Comparison of ENCODE assay signal across 10 cellular contexts in genomic region chr2:10435427-10436204, GRCh38. TPM values are rescaled to one million over a fixed set of nuclear protein-coding genes. Genes with fewer than 3 reads are reported as not detected.
DNase-seq lines count a peak whose midpoint lies in the region; ATAC-seq and TF ChIP-seq lines count a peak whose summit lies in the region.
"Had no signal": no experiment of that assay in that cellular context is flagged by ENCODE, and none has a peak within 500 bp of the region (broad histone marks: within the 10 kb centered on the region; RNA-seq: fewer than 3 reads in every experiment).

No MANE protein-coding gene starts in this region.

- no peak overlapping the region for H3K4ac ChIP-seq in IMR-90 (ENCODE audit: low read depth, low read length)

- ATAC-seq in IMR-90 (ENCODE audit: low read depth) (no peak), HG02852 (IDR thresholded peaks at IDR 0.05; ENCODE audit: unreplicated experiment) (no peak)

- POLR2A ChIA-PET in IMR-90 (lab: Charles Lee; ENCODE audit: unreplicated experiment): no interaction called here

- H3K4me3 ChIP-seq in cardiac muscle cell (no peak overlapping the region), right atrium auricular region (no peak overlapping the region), IMR-90 (ENCODE audit: insufficient read depth, low read depth, low read length) (no peak overlapping the region), endodermal cell (ENCODE audit: low read length) (no peak overlapping the region), spleen (no peak overlapping the region)

- TF ChIP-seq CTCF in cardiac muscle cell (IDR thresholded peaks at IDR 0.05; ENCODE audit: low read depth, low read length) (no peak), right atrium auricular region (IDR thresholded peaks at IDR 0.05) (no peak), IMR-90 (conservative IDR thresholded peaks at IDR 0.05; ENCODE audit: low read depth, low read length) (no peak), endodermal cell (conservative IDR thresholded peaks at IDR 0.05) (no peak), spleen (IDR thresholded peaks at IDR 0.05 in 8 of 11, conservative IDR thresholded peaks at IDR 0.05 in 3 of 11) (no peak)

- H3K4me3 Mint-ChIP-seq in endodermal cell: no peak overlapping the region
- H3K4me3 Mint-ChIP-seq in activated naive CD4-positive, alpha-beta T cell treated with anti-CD3 and anti-CD28 coated beads for 36 hours: no peak overlapping the region
- H3K4me3 Mint-ChIP-seq: CD14-positive monocyte had no signal

- peak overlapping the region; percentile 77 for H2AK9ac ChIP-seq in IMR-90 (replicated peaks; ENCODE audit: low read depth, low read length, poor library complexity)

- no peak overlapping the region for H2AK5ac ChIP-seq in IMR-90 (ENCODE audit: low read depth, low read length)

- H3K36me3 Mint-ChIP-seq in endodermal cell (ENCODE audit: low read depth): peaks cover 8% of the 10 kb centered on the region
- H3K36me3 Mint-ChIP-seq in activated naive CD4-positive, alpha-beta T cell treated with anti-CD3 and anti-CD28 coated beads for 36 hours (ENCODE audit: low read depth): peaks cover 13% of the 10 kb centered on the region

- H4K20me1 ChIP-seq in IMR-90 (ENCODE audit: insufficient read depth, low read length): peaks cover 5% of the 10 kb centered on the region; the same call in 1 of the 2 replicates

- H3K27ac Mint-ChIP-seq in endodermal cell: no peak overlapping the region
- no peak overlapping the region for H3K27ac Mint-ChIP-seq in activated naive CD4-positive, alpha-beta T cell treated with anti-CD3 and anti-CD28 coated beads for 36 hours
- H3K27ac Mint-ChIP-seq: CD14-positive monocyte had no signal

- H4K5ac ChIP-seq in IMR-90 (ENCODE audit: low read depth, low read length): no peak overlapping the region

- H3K9me3 ChIP-seq in cardiac muscle cell (ENCODE audit: low read depth) (no peaks in the 10 kb centered on the region), right atrium auricular region (no peaks in the 10 kb centered on the region), IMR-90 (ENCODE audit: control insufficient read depth, insufficient read depth, low read length) (no peaks in the 10 kb centered on the region), endodermal cell (ENCODE audit: control insufficient read depth, low read length) (no peaks in the 10 kb centered on the region), spleen (no peaks in the 10 kb centered on the region)

- in situ Hi-C loops in IMR-90 (cut with MboI; ENCODE audit: low sequenced_read_pairs): no loop called here

- H4K8ac ChIP-seq in IMR-90 (ENCODE audit: low read depth in 2 of 2, low read length in 2 of 2): no peak overlapping the region

- no peak for TF ChIP-seq POLR2A in IMR-90 (IDR thresholded peaks at IDR 0.05; ENCODE audit: low read depth, low read length)
- TF ChIP-seq POLR2A in spleen (IDR thresholded peaks at IDR 0.05): no peak

- dilution Hi-C loops in IMR-90 (cut with HindIII; ENCODE audit: low sequenced_read_pairs, unreplicated experiment): no loop called here

- peaks cover 5% of the 10 kb centered on the region for H3K9me1 ChIP-seq in IMR-90 (ENCODE audit: insufficient read depth, low read length)

- H2BK5ac ChIP-seq in IMR-90 (ENCODE audit: low read depth, low read length, poor library complexity, severe bottlenecking): no peak overlapping the region

- H3K79me1 ChIP-seq in IMR-90 (ENCODE audit: low read depth in 1 of 2, low read length in 2 of 2): no peaks in the 10 kb centered on the region; a peak in 1 of 4 replicates

- intact Hi-C loops in IMR-90 (cut with micrococcal nuclease) (loop anchor here (1.0 kb wide), 2 partner anchors 311 to 363 kb away; no protein-coding TSS in a partner anchor), spleen (cut with DNase I; ENCODE audit: low total_unique reads) (loop anchor here (5.0 kb wide), 1 partner anchor 363 kb away; no protein-coding TSS in a partner anchor)
- intact Hi-C loops in activated naive CD4-positive, alpha-beta T cell treated with anti-CD3 and anti-CD28 coated beads for 36 hours (cut with micrococcal nuclease): loop anchor here (1.0 to 5.0 kb wide), 5 partner anchors 165 to 623 kb away; no protein-coding TSS in a partner anchor

- H2BK120ac ChIP-seq in IMR-90 (ENCODE audit: low read depth, low read length): no peak overlapping the region

- CTCF ChIA-PET in IMR-90 (lab: Yijun Ruan, JAX): interaction anchor here (0.6 to 2.5 kb wide), 21 partner anchors 10 to 387 kb away, joined by 3 to 29 read pairs (median 4); no protein-coding TSS in a partner anchor
- CTCF ChIA-PET in activated naive CD4-positive, alpha-beta T cell treated with anti-CD3 and anti-CD28 coated beads for 36 hours (lab: Charles Lee): interaction anchor here (0.7 to 6.6 kb wide), 54 partner anchors 8 to 622 kb away, joined by 3 to 124 read pairs (median 4); partner anchors contain the start of gene ODC1

- H3K18ac ChIP-seq in IMR-90 (ENCODE audit: low read depth, low read length): no peak overlapping the region

- H3K36me3 ChIP-seq in cardiac muscle cell: peaks cover 9% of the 10 kb centered on the region
- peaks cover 11% of the 10 kb centered on the region for H3K36me3 ChIP-seq in right atrium auricular region
- H3K36me3 ChIP-seq in IMR-90 (ENCODE audit: control insufficient read depth, insufficient read depth, low read length): peaks cover 12% of the 10 kb centered on the region
- H3K36me3 ChIP-seq in endodermal cell (ENCODE audit: control insufficient read depth, insufficient read depth, low read length): peaks cover 22% of the 10 kb centered on the region
- peaks cover 0 to 25% (median 16%) of the 10 kb centered on the region in 6 donors for H3K36me3 ChIP-seq in spleen

- H3K4me1 ChIP-seq in cardiac muscle cell (ENCODE audit: low read depth): peaks cover 11% of the 10 kb centered on the region
- peaks cover 0 to 9% of the 10 kb centered on the region in 2 donors for H3K4me1 ChIP-seq in right atrium auricular region
- no peaks in the 10 kb centered on the region for H3K4me1 ChIP-seq in IMR-90 (ENCODE audit: control insufficient read depth, insufficient read depth, low read length)
- no peaks in the 10 kb centered on the region for H3K4me1 ChIP-seq in endodermal cell (ENCODE audit: control insufficient read depth, insufficient read depth, low read length)
- H3K4me1 ChIP-seq in spleen: peaks cover 0 to 37% (median 29%) of the 10 kb centered on the region in 6 donors

- H3K9me3 Mint-ChIP-seq in endodermal cell: no peaks in the 10 kb centered on the region
- no peaks in the 10 kb centered on the region for H3K9me3 Mint-ChIP-seq in activated naive CD4-positive, alpha-beta T cell treated with anti-CD3 and anti-CD28 coated beads for 36 hours

- peaks cover 21% of the 10 kb centered on the region for H3K27me3 ChIP-seq in cardiac muscle cell
- no peaks in the 10 kb centered on the region for H3K27me3 ChIP-seq in right atrium auricular region
- no peaks in the 10 kb centered on the region for H3K27me3 ChIP-seq in IMR-90 (ENCODE audit: control insufficient read depth, insufficient read depth, low read length)
- no peaks in the 10 kb centered on the region for H3K27me3 ChIP-seq in endodermal cell (ENCODE audit: control insufficient read depth, insufficient read depth, low read length, poor library complexity, severe bottlenecking)
- peaks cover 0 to 20% (median 0%) of the 10 kb centered on the region in 7 donors for H3K27me3 ChIP-seq in spleen (replicated peaks in 1 of 7)

- no peak overlapping the region for H3K14ac ChIP-seq in IMR-90 (replicated peaks; ENCODE audit: low read depth, low read length)

- H3K27ac ChIP-seq in cardiac muscle cell (peak overlapping the region; percentile 65), right atrium auricular region (no peak overlapping the region), IMR-90 (ENCODE audit: insufficient read depth, low read length) (no peak overlapping the region), endodermal cell (ENCODE audit: low read depth, low read length) (no peak overlapping the region), spleen (no peak overlapping the region)
- H3K27ac ChIP-seq: KMS-11 had no signal

- H3K27me3 Mint-ChIP-seq in endodermal cell (ENCODE audit: insufficient read depth): peaks cover 4% of the 10 kb centered on the region
- H3K27me3 Mint-ChIP-seq in activated naive CD4-positive, alpha-beta T cell treated with anti-CD3 and anti-CD28 coated beads for 36 hours (ENCODE audit: low read depth): peaks cover 9% of the 10 kb centered on the region

- H3K4me2 ChIP-seq in IMR-90 (ENCODE audit: low read depth, low read length): no peak overlapping the region

- no peak overlapping the region for H3K56ac ChIP-seq in IMR-90 (ENCODE audit: extremely low read depth, insufficient read depth, low read length)

- 89% methylated on average over 1 of the region's 23 CpGs; no CpG with 5 or more reads in 1 of the 2 experiments for WGBS in IMR-90 (ENCODE audit: extremely low coverage in 2 of 2, insufficient read length in 1 of 2), 2 experiments
- 87 to 93% methylated on average over 10 to 23 of the region's 23 CpGs for WGBS in endodermal cell (ENCODE audit: insufficient coverage in 1 of 2, insufficient read length in 1 of 2), 2 experiments
- WGBS in spleen, 5 donors: 86 to 92% (median 86%) methylated on average over 10 to 23 of the region's 23 CpGs

- H2AFZ ChIP-seq in IMR-90 (replicated peaks; ENCODE audit: low read length, poor library complexity): peak overlapping the region; percentile 68

- H2BK15ac ChIP-seq in IMR-90 (ENCODE audit: low read depth, low read length): no peak overlapping the region

- H2BK20ac ChIP-seq in IMR-90 (ENCODE audit: low read depth, low read length): no peak overlapping the region

- BruUV-seq in IMR-90 (replicated peaks; lab: Mats Ljungman, UMichigan): no TSS peak

- H3K23ac ChIP-seq in IMR-90 (ENCODE audit: low read depth, low read length): no peak overlapping the region

- TF ChIP-seq RAD21 in IMR-90 (IDR thresholded peaks at IDR 0.05; ENCODE audit: low read length): no peak

- no peak overlapping the region for H3K9ac ChIP-seq in IMR-90 (ENCODE audit: low read depth, low read length)
- no peak overlapping the region for H3K9ac ChIP-seq in endodermal cell (ENCODE audit: extremely low read depth, low read length, poor library complexity, severe bottlenecking)
- H3K9ac ChIP-seq: KMS-11 had no signal

- DNase-seq in cardiac muscle cell (ENCODE audit: low read depth in 1 of 2, low spot score in 1 of 2) (no peak), right atrium auricular region (ENCODE audit: low spot score) (no peak), IMR-90 (no peak), endodermal cell (peak; percentile 39), spleen (peak; percentile 82), AG08395 (ENCODE audit: low spot score) (no peak)
- no peak for DNase-seq in activated naive CD4-positive, alpha-beta T cell treated with anti-CD3 and anti-CD28 coated beads for 36 hours

- no peaks in the 10 kb centered on the region for H3K4me1 Mint-ChIP-seq in endodermal cell
- peaks cover 7% of the 10 kb centered on the region for H3K4me1 Mint-ChIP-seq in activated naive CD4-positive, alpha-beta T cell treated with anti-CD3 and anti-CD28 coated beads for 36 hours (ENCODE audit: low read depth)

- H4K91ac ChIP-seq in IMR-90 (ENCODE audit: insufficient read depth, low read depth, low read length): no peak overlapping the region

RNA-seq across cellular contexts. Expression of gene ODC1, which starts 12.5 kb away (rescaled TPM):
- 129 and 165 TPM in 2 replicates for total RNA-seq in cardiac muscle cell
- polyA plus RNA-seq in cardiac muscle cell: 117 and 133 TPM in 2 replicates
- 10 to 100 TPM; 41.3 to 73.9 TPM for total RNA-seq in right atrium auricular region
- total RNA-seq in IMR-90 (2012; rRNA removed): 204 and 251 TPM in 2 replicates
- 103 and 117 TPM in 2 replicates for polyA plus RNA-seq in IMR-90 (2012; rRNA removed)
- 55.7 and 87.1 TPM in 2 replicates for polyA plus RNA-seq in IMR-90 (2012; cell fraction: cytosol; rRNA removed)
- polyA plus RNA-seq in IMR-90 (2012; cell fraction: nucleus; rRNA removed; ENCODE audit: low replicate concordance): 43.7 and 137 TPM in 2 replicates
- total RNA-seq in endodermal cell: 100 to 1,000 TPM; 108 to 152 TPM
- 336 TPM for polyA plus RNA-seq in endodermal cell (2013, experiment 1 of 2)
- polyA plus RNA-seq in endodermal cell (2013, experiment 2 of 2): 282 TPM
- total RNA-seq in spleen: 10 to 100 TPM; 28.9 to 84.3 (median 62.8) TPM
- 10 to 100 TPM; 38.0 to 78.1 (median 65.3) TPM for polyA plus RNA-seq in spleen
- 100 to 1,000 TPM; 174 to 177 TPM for total RNA-seq in activated naive CD4-positive, alpha-beta T cell treated with anti-CD3 and anti-CD28 coated beads for 36 hours

Comparison
In these comparisons a context has a peak if more than half of its experiments do, and no peak if none do; other contexts are left out.
1. DNase-seq: peak in endodermal cell (single experiment) and spleen (single experiment); none in cardiac muscle cell (0 of 2), right atrium auricular region (single experiment), IMR-90 (single experiment), AG08395 (single experiment) and activated naive CD4-positive, alpha-beta T cell treated with anti-CD3 and anti-CD28 coated beads for 36 hours (single experiment).